In genomic region chr13:70189981-70190380, GRCh38 we compare ENCODE assay signal across 12 cellular contexts.
DNase-seq lines count a peak whose midpoint lies in the region; ATAC-seq and TF ChIP-seq lines count a peak whose summit lies in the region.
"Had no signal": no experiment of that assay in that cellular context is flagged by ENCODE, and none has a peak within 500 bp of the region (broad histone marks: within the 10 kb centered on the region; RNA-seq: fewer than 3 reads in every experiment).

No MANE protein-coding gene starts in this region.

- TF ChIP-seq CTCF in GM13976 (IDR thresholded peaks at IDR 0.05; ENCODE audit: borderline replicate concordance, control extremely low read depth, extremely low read depth, insufficient read depth, missing control alignments) = no peak

- ATAC-seq in GM21786 (IDR thresholded peaks at IDR 0.05; ENCODE audit: unreplicated experiment) = no peak

- in situ Hi-C loops in GM13976 (cut with MboI; ENCODE audit: low sequenced_read_pairs, unreplicated experiment) = no loop called here

- DNase-seq in NCI-H2171 treated with DMSO at 0.1 percent for 48 hours (lab: John Stamatoyannopoulos, UW) (peak; percentile 74), NCI-H2171 (lab: John Stamatoyannopoulos, UW) (no peak), NCI-H146 treated with DMSO at 0.1 percent for 48 hours (lab: John Stamatoyannopoulos, UW; ENCODE audit: unreplicated experiment) (peak; percentile 92), NCI-H82 (lab: John Stamatoyannopoulos, UW) (peak; percentile 70), retina (peak; percentile 9), GM13976 (ENCODE audit: low spot score) (no peak), iPS-NIHi11 (ENCODE audit: low spot score) (no peak)
- DNase-seq: COR-L47, NCI-H345, NCI-H774, SHP77 had no signal

Comparison
In these comparisons a context has a peak if more than half of its experiments do, and no peak if none do; other contexts are left out.
1. DNase-seq: peak in NCI-H2171 treated with DMSO at 0.1 percent for 48 hours (single experiment), NCI-H146 treated with DMSO at 0.1 percent for 48 hours (single experiment), NCI-H82 (single experiment) and retina (single experiment); none in NCI-H2171 (single experiment), GM13976 (single experiment) and iPS-NIHi11 (single experiment).